8 cellular contexts compared by ENCODE assay signal in genomic region chr14:58331111-58331510, GRCh38. TPM values are rescaled to one million over a fixed set of nuclear protein-coding genes. Genes with fewer than 3 reads are reported as not detected.
A peak's percentile ranks its signal among the peaks of the same experiment; 100 is the strongest.
DNase-seq lines count a peak whose midpoint lies in the region; ATAC-seq and TF ChIP-seq lines count a peak whose summit lies in the region.

No MANE protein-coding gene starts in this region.

- peaks cover 0 to 58% of the 10 kb centered on the region in 2 donors for H3K36me3 ChIP-seq in left lung

- peak overlapping the region; percentile 49 to 73 for H3K27ac ChIP-seq in left lung

- intact Hi-C loops in left lung (cut with DNase I) = no loop called here

- DNase-seq in AG08396 (ENCODE audit: low spot score) (peak; percentile 69), NCI-H345 treated with DMSO at 0.1 percent for 48 hours (lab: John Stamatoyannopoulos, UW; ENCODE audit: unreplicated experiment) (peak; percentile 99), dedifferentiated amniotic fluid mesenchymal stem cell (ENCODE audit: extremely low spot score) (peak; percentile 96), left lung (peak in 1 of 2 donors; percentile 88)
- peak; percentile 96 for DNase-seq in activated CD4-positive, alpha-beta T cell treated with anti-CD3 and anti-CD28 coated beads, Interleukin-2, amount 10 ng/mL, durations not matched to agents 7 days and 5 days
- peak; percentile 70 to 79 for DNase-seq in stimulated activated CD4-positive, alpha-beta T cell treated with anti-CD3 and anti-CD28 coated beads, Interleukin-2, amount 100 ng/mL, for 48 hours

- peaks cover 14% of the 10 kb centered on the region for H3K4me1 Mint-ChIP-seq in activated CD4-positive, alpha-beta T cell treated with anti-CD3 and anti-CD28 coated beads, Interleukin-2, amount 10 ng/mL, durations not matched to agents 7 days and 5 days

- no peak for TF ChIP-seq CTCF in left lung (IDR thresholded peaks at IDR 0.05)

- peaks cover 40% of the 10 kb centered on the region for H3K36me3 Mint-ChIP-seq in activated CD4-positive, alpha-beta T cell treated with anti-CD3 and anti-CD28 coated beads, Interleukin-2, amount 10 ng/mL, durations not matched to agents 7 days and 5 days (ENCODE audit: low read depth)

- H3K4me3 Mint-ChIP-seq in activated CD4-positive, alpha-beta T cell treated with anti-CD3 and anti-CD28 coated beads, Interleukin-2, amount 10 ng/mL, durations not matched to agents 7 days and 5 days = peak overlapping the region; percentile 48

- CTCF ChIA-PET in activated CD4-positive, alpha-beta T cell treated with anti-CD3 and anti-CD28 coated beads, Interleukin-2, amount 10 ng/mL, durations not matched to agents 7 days and 5 days (lab: Charles Lee) = no interaction called here

- no peaks in the 10 kb centered on the region for H3K9me3 ChIP-seq in left lung

- H3K27ac Mint-ChIP-seq in activated CD4-positive, alpha-beta T cell treated with anti-CD3 and anti-CD28 coated beads, Interleukin-2, amount 10 ng/mL, durations not matched to agents 7 days and 5 days = peak overlapping the region; percentile 74

- H3K27me3 Mint-ChIP-seq in activated CD4-positive, alpha-beta T cell treated with anti-CD3 and anti-CD28 coated beads, Interleukin-2, amount 10 ng/mL, durations not matched to agents 7 days and 5 days = no peaks in the 10 kb centered on the region

- H3K4me3 ChIP-seq in left lung = no peak overlapping the region

- H3K9me3 Mint-ChIP-seq in activated CD4-positive, alpha-beta T cell treated with anti-CD3 and anti-CD28 coated beads, Interleukin-2, amount 10 ng/mL, durations not matched to agents 7 days and 5 days = no peaks in the 10 kb centered on the region

- no peaks in the 10 kb centered on the region for H3K27me3 ChIP-seq in left lung

- peaks cover 0 to 15% of the 10 kb centered on the region in 2 donors for H3K4me1 ChIP-seq in left lung

- ATAC-seq in GM19043 (IDR thresholded peaks at IDR 0.05; ENCODE audit: low read depth, unreplicated experiment) (peak; percentile 92), HG03354 (IDR thresholded peaks at IDR 0.05; ENCODE audit: poor library complexity, severe bottlenecking, unreplicated experiment) (peak; percentile 99), left lung (peak; percentile 88)

- POLR2A ChIA-PET in activated CD4-positive, alpha-beta T cell treated with anti-CD3 and anti-CD28 coated beads, Interleukin-2, amount 10 ng/mL, durations not matched to agents 7 days and 5 days (lab: Charles Lee) = interaction anchor here (0.6 kb wide), 1 partner anchor 112 kb away, joined by 3 read pairs; no protein-coding TSS in a partner anchor

RNA-seq across cellular contexts. Expression of gene ARID4A, which starts 32.8 kb away (rescaled TPM):
- 10 to 100 TPM; 32.8 to 37.3 TPM for total RNA-seq in activated CD4-positive, alpha-beta T cell treated with anti-CD3 and anti-CD28 coated beads, Interleukin-2, amount 10 ng/mL, durations not matched to agents 7 days and 5 days
- total RNA-seq in left lung = 10 to 100 TPM; 27.6 to 27.7 TPM
